Comparison of ENCODE assay signal across 9 cellular contexts in genomic region chr3:133769536-133769935, GRCh38. TPM values are rescaled to one million over a fixed set of nuclear protein-coding genes. Genes with fewer than 3 reads are reported as not detected.
"Had no signal": no experiment of that assay in that cellular context is flagged by ENCODE, and none has a peak within 500 bp of the region (broad histone marks: within the 10 kb centered on the region; RNA-seq: fewer than 3 reads in every experiment).

No MANE protein-coding gene starts in this region.

- H3K4me3 ChIP-seq: GM12878 had no signal

- ATAC-seq: GM12878 had no signal

- FAIRE-seq: G401.6, GM12878, GM12891, GM12892, GM18507, GM19239 had no signal

- DNase-seq: GDM1, GF-D8 had no signal

RNA-seq across cellular contexts. Expression of gene TF, which starts 23.3 kb away (rescaled TPM):
- total RNA-seq: G401 had no signal
